12 cellular contexts compared by ENCODE assay signal in the genomic region with DNA sequence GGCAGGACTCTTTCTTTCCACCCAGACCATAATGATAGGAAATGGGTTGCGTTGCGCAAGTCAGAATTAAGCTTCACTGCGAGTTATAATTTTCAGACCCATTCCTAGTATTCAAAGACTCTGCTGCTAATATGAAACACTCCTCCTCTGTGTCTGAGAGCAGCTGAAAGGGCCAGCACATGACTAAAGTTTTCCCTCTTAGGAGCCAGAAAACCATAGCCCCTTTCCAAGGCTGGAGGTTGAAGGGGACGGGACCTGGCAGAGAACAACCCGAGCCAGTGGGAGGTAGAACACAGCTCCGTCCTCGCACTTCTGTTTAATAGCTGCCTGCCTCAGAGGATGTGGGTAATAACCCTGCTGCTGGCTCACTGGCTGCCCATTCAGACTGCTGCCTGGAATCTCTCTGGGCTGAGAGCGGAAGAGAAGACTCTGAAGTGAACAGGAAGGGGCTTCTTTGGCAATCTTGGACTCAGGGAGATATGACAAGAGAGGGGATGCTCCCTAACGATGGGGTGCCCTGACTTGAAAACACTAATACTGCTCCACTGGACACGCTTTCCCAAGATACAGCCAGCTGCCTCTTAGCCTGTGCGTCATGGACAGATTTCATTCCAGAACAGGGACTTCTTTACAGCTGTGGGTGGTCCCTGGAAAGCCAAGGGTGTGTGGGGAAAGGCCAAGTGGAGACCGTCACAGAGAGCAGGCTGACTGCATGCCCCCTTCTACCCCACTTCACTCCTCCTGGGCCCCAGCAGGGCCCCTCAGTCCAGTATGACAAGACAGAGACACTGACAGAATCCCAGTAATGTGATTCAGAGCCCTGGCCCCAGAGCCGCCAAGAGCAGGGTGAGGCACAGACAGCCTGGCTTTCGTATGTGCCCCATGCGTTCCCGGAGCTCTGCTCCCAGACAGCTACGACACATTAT.
DNase-seq lines count a peak whose midpoint lies in the region; ATAC-seq and TF ChIP-seq lines count a peak whose summit lies in the region.
"Had no signal": no experiment of that assay in that cellular context is flagged by ENCODE, and none has a peak within 500 bp of the region (broad histone marks: within the 10 kb centered on the region; RNA-seq: fewer than 3 reads in every experiment).

No MANE protein-coding gene starts in this region.

- no peak overlapping the region for H3K27ac ChIP-seq in GM23338 (ENCODE audit: low read depth)

- DNase-seq in Ammon's horn (ENCODE audit: low spot score) (peak; percentile 51), astrocyte of the hippocampus (ENCODE audit: low read depth, low spot score) (peak; percentile 28), left cardiac atrium (peak; percentile 63), retina (peak; percentile 57), GM23338 (ENCODE audit: low spot score) (no peak), T1000 (lab: John Stamatoyannopoulos, UW) (no peak)
- DNase-seq in stimulated activated naive B cell treated with anti-CD40 and anti-IgM and Interleukin-4, amounts not matched to agents 10 μg/mL and 1 μg/mL and 100 μg/mL, for 72 hours, result no peak
- DNase-seq in stimulated activated CD4-positive, alpha-beta T cell treated with anti-CD3 and anti-CD28 coated beads, Interleukin-1b, Interleukin-23, amount 100 ng/mL, for 48 hours, result no peak
- DNase-seq: activated CD4-positive, alpha-beta T cell treated with anti-CD3 and anti-CD28 coated beads, Interleukin-2, amount 10 ng/mL, durations not matched to agents 7 days and 5 days; activated naive CD4-positive, alpha-beta T cell treated with Interleukin-2 at 50 U/mL for 16 hours; NCI-H774; stimulated activated naive CD8-positive, alpha-beta T cell treated with anti-CD3 and anti-CD28 coated beads, Interleukin-15, Interleukin-2, amounts not matched to agents 100 U/mL and 50 U/mL, for 24 hours had no signal

- no peaks in the 10 kb centered on the region for H3K36me3 Mint-ChIP-seq in GM23338 (ENCODE audit: low read depth)
- no peaks in the 10 kb centered on the region for H3K36me3 Mint-ChIP-seq in stimulated activated naive B cell treated with anti-CD40 and anti-IgM and Interleukin-4, amounts not matched to agents 10 μg/mL and 1 μg/mL and 100 μg/mL, for 72 hours

- H3K9me3 Mint-ChIP-seq in GM23338, result no peaks in the 10 kb centered on the region
- H3K9me3 Mint-ChIP-seq in stimulated activated naive B cell treated with anti-CD40 and anti-IgM and Interleukin-4, amounts not matched to agents 10 μg/mL and 1 μg/mL and 100 μg/mL, for 72 hours, result no peaks in the 10 kb centered on the region
- H3K9me3 Mint-ChIP-seq: activated CD4-positive, alpha-beta T cell treated with anti-CD3 and anti-CD28 coated beads, Interleukin-2, amount 10 ng/mL, durations not matched to agents 7 days and 5 days had no signal

- peaks cover 29% of the 10 kb centered on the region for H3K4me1 Mint-ChIP-seq in GM23338
- H3K4me1 Mint-ChIP-seq in stimulated activated naive B cell treated with anti-CD40 and anti-IgM and Interleukin-4, amounts not matched to agents 10 μg/mL and 1 μg/mL and 100 μg/mL, for 72 hours, result no peaks in the 10 kb centered on the region
- H3K4me1 Mint-ChIP-seq: activated CD4-positive, alpha-beta T cell treated with anti-CD3 and anti-CD28 coated beads, Interleukin-2, amount 10 ng/mL, durations not matched to agents 7 days and 5 days had no signal

- no peaks in the 10 kb centered on the region for H4K20me1 ChIP-seq in GM23338 (replicated peaks; ENCODE audit: insufficient read depth)

- TF ChIP-seq CTCF in GM23338 (conservative IDR thresholded peaks at IDR 0.05; ENCODE audit: low read depth in 2 of 2), result no peak

- no peak overlapping the region for H2AFZ ChIP-seq in GM23338

- H3K9me2 ChIP-seq in GM23338 (ENCODE audit: insufficient read depth), result no peaks in the 10 kb centered on the region

- H3K27ac Mint-ChIP-seq in GM23338, result no peak overlapping the region
- H3K27ac Mint-ChIP-seq in stimulated activated naive B cell treated with anti-CD40 and anti-IgM and Interleukin-4, amounts not matched to agents 10 μg/mL and 1 μg/mL and 100 μg/mL, for 72 hours, result no peak overlapping the region
- H3K27ac Mint-ChIP-seq: activated CD4-positive, alpha-beta T cell treated with anti-CD3 and anti-CD28 coated beads, Interleukin-2, amount 10 ng/mL, durations not matched to agents 7 days and 5 days had no signal

- peaks cover 18% of the 10 kb centered on the region for H3K4me1 ChIP-seq in GM23338 (ENCODE audit: insufficient read depth)

- no peaks in the 10 kb centered on the region for H3K79me2 ChIP-seq in GM23338 (replicated peaks; ENCODE audit: insufficient read depth)

- H3F3A ChIP-seq in GM23338 (replicated peaks; ENCODE audit: low read depth), result no peaks in the 10 kb centered on the region

- H3K4me3 Mint-ChIP-seq in GM23338, result no peak overlapping the region
- H3K4me3 Mint-ChIP-seq in stimulated activated naive B cell treated with anti-CD40 and anti-IgM and Interleukin-4, amounts not matched to agents 10 μg/mL and 1 μg/mL and 100 μg/mL, for 72 hours, result no peak overlapping the region
- H3K4me3 Mint-ChIP-seq: activated CD4-positive, alpha-beta T cell treated with anti-CD3 and anti-CD28 coated beads, Interleukin-2, amount 10 ng/mL, durations not matched to agents 7 days and 5 days had no signal

- H3K27me3 Mint-ChIP-seq in GM23338 (ENCODE audit: insufficient read depth, low read depth, poor library complexity), result peaks cover 16% of the 10 kb centered on the region
- H3K27me3 Mint-ChIP-seq in stimulated activated naive B cell treated with anti-CD40 and anti-IgM and Interleukin-4, amounts not matched to agents 10 μg/mL and 1 μg/mL and 100 μg/mL, for 72 hours, result peaks cover 17 to 22% of the 10 kb centered on the region in 2 donors

- ATAC-seq in left cardiac atrium, result peak; percentile 67 to 79
- no peak for ATAC-seq in GM23338
- no peak for ATAC-seq in stimulated activated naive B cell treated with anti-CD40 and anti-IgM and Interleukin-4, amounts not matched to agents 10 μg/mL and 1 μg/mL and 100 μg/mL, for 72 hours (replicated peaks)
- ATAC-seq: stimulated activated naive CD8-positive, alpha-beta T cell treated with anti-CD3 and anti-CD28 coated beads, Interleukin-15, Interleukin-2, amounts not matched to agents 100 U/mL and 50 U/mL, for 24 hours had no signal

- H3K4me3 ChIP-seq in GM23338, result no peak overlapping the region

- intact Hi-C loops in left cardiac atrium (cut with DNase I), result no loop called here

- no peak overlapping the region for H3K4me2 ChIP-seq in GM23338

- no peaks in the 10 kb centered on the region for H3K27me3 ChIP-seq in GM23338 (ENCODE audit: insufficient read depth)

- H3K36me3 ChIP-seq in GM23338 (ENCODE audit: insufficient read depth), result no peaks in the 10 kb centered on the region

TF ChIP-seq in GM23338, 12 proteins besides CTCF, POLR2A, EP300 and RAD21 (continues in another document):
- TF ChIP-seq ZNF114 (CRISPR knock-in tag; IDR thresholded peaks at IDR 0.05), result no peak

Comparison
In these comparisons a context has a peak if more than half of its experiments do, and no peak if none do; other contexts are left out.
1. DNase-seq: peak in Ammon's horn (single experiment), astrocyte of the hippocampus (single experiment), left cardiac atrium (single experiment) and retina (single experiment); none in GM23338 (single experiment), stimulated activated naive B cell treated with anti-CD40 and anti-IgM and Interleukin-4, amounts not matched to agents 10 μg/mL and 1 μg/mL and 100 μg/mL, for 72 hours (single experiment), T1000 (single experiment) and stimulated activated CD4-positive, alpha-beta T cell treated with anti-CD3 and anti-CD28 coated beads, Interleukin-1b, Interleukin-23, amount 100 ng/mL, for 48 hours (single experiment).
2. ATAC-seq: peak in left cardiac atrium (2 of 2); none in GM23338 (single experiment) and stimulated activated naive B cell treated with anti-CD40 and anti-IgM and Interleukin-4, amounts not matched to agents 10 μg/mL and 1 μg/mL and 100 μg/mL, for 72 hours (0 of 2).